In genomic region chr2:240135706-240136012, GRCh38 we compare ENCODE assay signal across 9 cellular contexts. TPM values are rescaled to one million over a fixed set of nuclear protein-coding genes. Genes with fewer than 3 reads are reported as not detected.
DNase-seq lines count a peak whose midpoint lies in the region; ATAC-seq and TF ChIP-seq lines count a peak whose summit lies in the region.
"Had no signal": no experiment of that assay in that cellular context is flagged by ENCODE, and none has a peak within 500 bp of the region (broad histone marks: within the 10 kb centered on the region; RNA-seq: fewer than 3 reads in every experiment).

No MANE protein-coding gene starts in this region.

- H3K27ac ChIP-seq in iPS-18a (ENCODE audit: low read length): no peak overlapping the region
- H3K27ac ChIP-seq in stomach: peak overlapping the region in 4 of 5 donors; percentile 59 to 88 (median 77)

- CTCF ChIA-PET in activated CD4-positive, alpha-beta memory T cell treated with anti-CD3 and anti-CD28 coated beads, Interleukin-2, amount 10 ng/mL, durations not matched to agents 7 days and 5 days (lab: Charles Lee): no interaction called here

- H3K27me3 ChIP-seq in iPS-18a (ENCODE audit: control insufficient read depth, insufficient read depth, low read length) (peaks cover 12% of the 10 kb centered on the region), stomach (no peaks in the 10 kb centered on the region)

- no peaks in the 10 kb centered on the region for H3K27me3 Mint-ChIP-seq in activated CD4-positive, alpha-beta memory T cell treated with anti-CD3 and anti-CD28 coated beads, Interleukin-2, amount 10 ng/mL, durations not matched to agents 7 days and 5 days

- H3K4me1 Mint-ChIP-seq in activated CD4-positive, alpha-beta memory T cell treated with anti-CD3 and anti-CD28 coated beads, Interleukin-2, amount 10 ng/mL, durations not matched to agents 7 days and 5 days: peaks cover 32% of the 10 kb centered on the region

- no peaks in the 10 kb centered on the region for H3K9me3 Mint-ChIP-seq in activated CD4-positive, alpha-beta memory T cell treated with anti-CD3 and anti-CD28 coated beads, Interleukin-2, amount 10 ng/mL, durations not matched to agents 7 days and 5 days

- H3K4me3 ChIP-seq in GM08714 (ENCODE audit: low read length) (peak overlapping the region; percentile 97), iPS-18a (ENCODE audit: low read length) (peak overlapping the region; percentile 91), stomach (peak overlapping the region; percentile 73 to 100 (median 97))

- peak overlapping the region; percentile 83 for H3K9ac ChIP-seq in iPS-18a (ENCODE audit: low read length)

- H3K4me1 ChIP-seq in iPS-18a (ENCODE audit: control insufficient read depth, low read depth, low read length) (peaks cover 3% of the 10 kb centered on the region), stomach (peaks cover 12 to 24% (median 24%) of the 10 kb centered on the region in 4 donors)

- TF ChIP-seq EP300 in stomach (IDR thresholded peaks at IDR 0.05): no peak

- intact Hi-C loops in stomach (cut with DNase I; ENCODE audit: low total_unique reads): no loop called here

- no peak for TF ChIP-seq CTCF in stomach (IDR thresholded peaks at IDR 0.05)

- POLR2A ChIA-PET in activated CD4-positive, alpha-beta memory T cell treated with anti-CD3 and anti-CD28 coated beads, Interleukin-2, amount 10 ng/mL, durations not matched to agents 7 days and 5 days (lab: Charles Lee): interaction anchor here (0.9 to 1.2 kb wide), 3 partner anchors 8 to 110 kb away, joined by 3 read pairs; partner anchors contain the start of gene NDUFA10

- no peak for TF ChIP-seq POLR2A in stomach (IDR thresholded peaks at IDR 0.05)

- H3K4me3 Mint-ChIP-seq in activated CD4-positive, alpha-beta memory T cell treated with anti-CD3 and anti-CD28 coated beads, Interleukin-2, amount 10 ng/mL, durations not matched to agents 7 days and 5 days: peak overlapping the region; percentile 90

- no peak for DNase-seq in activated CD4-positive, alpha-beta memory T cell treated with anti-CD3 and anti-CD28 coated beads, Interleukin-2, amount 10 ng/mL, durations not matched to agents 7 days and 5 days
- no peak for DNase-seq in stomach
- no peak for DNase-seq in activated gamma-delta T cell (lab: John Stamatoyannopoulos, UW)
- no peak for DNase-seq in stimulated activated CD8-positive, alpha-beta memory T cell treated with anti-CD3 and anti-CD28 coated beads, Interleukin-4, amount 100 ng/mL, for 48 hours
- no peak for DNase-seq in NCI-H1092 treated with DMSO at 0.1 percent for 48 hours (lab: John Stamatoyannopoulos, UW)

- peaks cover 32% of the 10 kb centered on the region for H3K36me3 ChIP-seq in iPS-18a (ENCODE audit: control insufficient read depth, low read depth, low read length)
- H3K36me3 ChIP-seq in stomach: peaks cover 26 to 35% (median 32%) of the 10 kb centered on the region in 4 donors

- H3K27ac Mint-ChIP-seq in activated CD4-positive, alpha-beta memory T cell treated with anti-CD3 and anti-CD28 coated beads, Interleukin-2, amount 10 ng/mL, durations not matched to agents 7 days and 5 days: peak overlapping the region; percentile 67

- no peaks in the 10 kb centered on the region for H3K9me3 ChIP-seq in iPS-18a (ENCODE audit: control insufficient read depth, low read depth, low read length)
- H3K9me3 ChIP-seq in stomach: no peaks in the 10 kb centered on the region

- peaks cover 32% of the 10 kb centered on the region for H3K36me3 Mint-ChIP-seq in activated CD4-positive, alpha-beta memory T cell treated with anti-CD3 and anti-CD28 coated beads, Interleukin-2, amount 10 ng/mL, durations not matched to agents 7 days and 5 days (ENCODE audit: low read depth)

- peak; percentile 29 for ATAC-seq in HG02943 (IDR thresholded peaks at IDR 0.05; ENCODE audit: low read depth, unreplicated experiment)

- 0 to 2% (median 1%) methylated on average over 11 to 17 of the region's 17 CpGs for WGBS in stomach, 5 donors

RNA-seq across cellular contexts. Expression of gene COPS9, which starts 0.4 kb away (rescaled TPM):
- total RNA-seq in activated CD4-positive, alpha-beta memory T cell treated with anti-CD3 and anti-CD28 coated beads, Interleukin-2, amount 10 ng/mL, durations not matched to agents 7 days and 5 days: 10 to 100 TPM; 95.5 to 96.2 TPM
- 100 to 1,000 TPM in 2 of 5 donors, 10 to 100 TPM in 3; 40.6 to 168 (median 80.9) TPM for total RNA-seq in stomach
- polyA plus RNA-seq in stomach: 100 to 1,000 TPM; 328 to 582 (median 573) TPM

RNA-seq across cellular contexts. Expression of gene OTOS, which starts 4.8 kb away (rescaled TPM):
- total RNA-seq in activated CD4-positive, alpha-beta memory T cell treated with anti-CD3 and anti-CD28 coated beads, Interleukin-2, amount 10 ng/mL, durations not matched to agents 7 days and 5 days: not detected
- total RNA-seq in stomach: not detected
- polyA plus RNA-seq in stomach: not detected
- total RNA-seq: NCI-H460 had no signal
